ENCODE assay signal across 14 cellular contexts in genomic region chr2:145141981-145142380, GRCh38.
"Had no signal": no experiment of that assay in that cellular context is flagged by ENCODE, and none has a peak within 500 bp of the region (broad histone marks: within the 10 kb centered on the region; RNA-seq: fewer than 3 reads in every experiment).

No MANE protein-coding gene starts in this region.

- H3K4me3 Mint-ChIP-seq: activated CD4-positive, alpha-beta T cell treated with anti-CD3 and anti-CD28 coated beads, Interleukin-2, amount 10 ng/mL, durations not matched to agents 24 days and 14 days; activated naive CD4-positive, alpha-beta T cell treated with anti-CD3 and anti-CD28 coated beads, Interleukin-2, amount 10 ng/mL, durations not matched to agents 7 days and 5 days; central memory CD8-positive, alpha-beta T cell; effector memory CD8-positive, alpha-beta T cell; mesothelial cell of epicardium had no signal

- DNase-seq: activated CD4-positive, alpha-beta T cell treated with anti-CD3 and anti-CD28 coated beads, Interleukin-2, amount 10 ng/mL, durations not matched to agents 24 days and 14 days; activated naive CD4-positive, alpha-beta T cell treated with anti-CD3 and anti-CD28 coated beads, Interleukin-2, amount 10 ng/mL, durations not matched to agents 7 days and 5 days; activated T-cell treated with anti-CD3 and anti-CD28 coated beads for 4 hours; adrenal gland; effector memory CD8-positive, alpha-beta T cell; hippocampal formation; lower lobe of right lung; pancreas; stomach had no signal

- H3K4me1 Mint-ChIP-seq: activated CD4-positive, alpha-beta T cell treated with anti-CD3 and anti-CD28 coated beads, Interleukin-2, amount 10 ng/mL, durations not matched to agents 24 days and 14 days; activated naive CD4-positive, alpha-beta T cell treated with anti-CD3 and anti-CD28 coated beads, Interleukin-2, amount 10 ng/mL, durations not matched to agents 7 days and 5 days; central memory CD8-positive, alpha-beta T cell; mesothelial cell of epicardium had no signal

- H3K27me3 Mint-ChIP-seq: activated CD4-positive, alpha-beta T cell treated with anti-CD3 and anti-CD28 coated beads, Interleukin-2, amount 10 ng/mL, durations not matched to agents 24 days and 14 days; activated naive CD4-positive, alpha-beta T cell treated with anti-CD3 and anti-CD28 coated beads, Interleukin-2, amount 10 ng/mL, durations not matched to agents 7 days and 5 days; central memory CD8-positive, alpha-beta T cell; effector memory CD8-positive, alpha-beta T cell had no signal

- H3K36me3 Mint-ChIP-seq: activated naive CD4-positive, alpha-beta T cell treated with anti-CD3 and anti-CD28 coated beads, Interleukin-2, amount 10 ng/mL, durations not matched to agents 7 days and 5 days had no signal

- H3K27ac ChIP-seq: adrenal gland, lower lobe of right lung, pancreas, skin epidermis, stomach, vagina had no signal

- H3K9me3 Mint-ChIP-seq: activated CD4-positive, alpha-beta T cell treated with anti-CD3 and anti-CD28 coated beads, Interleukin-2, amount 10 ng/mL, durations not matched to agents 24 days and 14 days; activated naive CD4-positive, alpha-beta T cell treated with anti-CD3 and anti-CD28 coated beads, Interleukin-2, amount 10 ng/mL, durations not matched to agents 7 days and 5 days; activated T-helper 2 cell treated with anti-CD3 and anti-CD28 coated beads, Interferon-gamma antibody, Interleukin-2, Interleukin-4, amounts not matched to agents 10 μg/mL and 5 μg/mL and 100 μg/mL, durations not matched to agents 14 hours and 24 hours and 36 hours; central memory CD8-positive, alpha-beta T cell; effector memory CD8-positive, alpha-beta T cell had no signal

- H3K27ac Mint-ChIP-seq: activated CD4-positive, alpha-beta T cell treated with anti-CD3 and anti-CD28 coated beads, Interleukin-2, amount 10 ng/mL, durations not matched to agents 24 days and 14 days; activated naive CD4-positive, alpha-beta T cell treated with anti-CD3 and anti-CD28 coated beads, Interleukin-2, amount 10 ng/mL, durations not matched to agents 7 days and 5 days; activated T-helper 2 cell treated with anti-CD3 and anti-CD28 coated beads, Interferon-gamma antibody, Interleukin-2, Interleukin-4, amounts not matched to agents 10 μg/mL and 5 μg/mL and 100 μg/mL, durations not matched to agents 14 hours and 24 hours and 36 hours; effector memory CD8-positive, alpha-beta T cell; mesothelial cell of epicardium had no signal

- H3K4me3 ChIP-seq: adrenal gland, lower lobe of right lung, pancreas, skin epidermis, stomach, vagina had no signal
